ENCODE assay signal across 1 cellular context in the genomic region with DNA sequence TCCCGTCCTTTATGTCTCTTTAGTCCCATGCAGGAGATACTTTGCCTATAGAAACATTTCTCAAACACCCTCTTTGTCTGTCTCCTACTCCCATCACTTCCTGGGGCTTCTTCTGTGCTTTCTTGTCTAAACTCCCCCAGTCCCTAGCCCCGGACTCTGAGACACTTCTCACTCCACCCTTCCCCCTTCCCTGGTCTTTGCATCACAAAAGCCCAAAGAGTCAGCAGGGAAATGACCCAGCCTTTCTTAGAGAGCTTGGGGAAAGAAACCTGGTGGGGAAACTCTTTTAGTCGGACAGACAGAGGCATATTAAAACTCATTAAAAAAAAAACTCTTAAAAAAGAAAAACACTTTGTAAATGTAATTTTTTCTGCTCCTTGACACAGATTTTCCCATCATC.
TF ChIP-seq lines count a peak whose summit lies in the region.

No MANE protein-coding gene starts in this region.

TF ChIP-seq in GM23338, 12 proteins besides CTCF, POLR2A, EP300 and RAD21 (continued from another document):
- TF ChIP-seq, protein P1, sequence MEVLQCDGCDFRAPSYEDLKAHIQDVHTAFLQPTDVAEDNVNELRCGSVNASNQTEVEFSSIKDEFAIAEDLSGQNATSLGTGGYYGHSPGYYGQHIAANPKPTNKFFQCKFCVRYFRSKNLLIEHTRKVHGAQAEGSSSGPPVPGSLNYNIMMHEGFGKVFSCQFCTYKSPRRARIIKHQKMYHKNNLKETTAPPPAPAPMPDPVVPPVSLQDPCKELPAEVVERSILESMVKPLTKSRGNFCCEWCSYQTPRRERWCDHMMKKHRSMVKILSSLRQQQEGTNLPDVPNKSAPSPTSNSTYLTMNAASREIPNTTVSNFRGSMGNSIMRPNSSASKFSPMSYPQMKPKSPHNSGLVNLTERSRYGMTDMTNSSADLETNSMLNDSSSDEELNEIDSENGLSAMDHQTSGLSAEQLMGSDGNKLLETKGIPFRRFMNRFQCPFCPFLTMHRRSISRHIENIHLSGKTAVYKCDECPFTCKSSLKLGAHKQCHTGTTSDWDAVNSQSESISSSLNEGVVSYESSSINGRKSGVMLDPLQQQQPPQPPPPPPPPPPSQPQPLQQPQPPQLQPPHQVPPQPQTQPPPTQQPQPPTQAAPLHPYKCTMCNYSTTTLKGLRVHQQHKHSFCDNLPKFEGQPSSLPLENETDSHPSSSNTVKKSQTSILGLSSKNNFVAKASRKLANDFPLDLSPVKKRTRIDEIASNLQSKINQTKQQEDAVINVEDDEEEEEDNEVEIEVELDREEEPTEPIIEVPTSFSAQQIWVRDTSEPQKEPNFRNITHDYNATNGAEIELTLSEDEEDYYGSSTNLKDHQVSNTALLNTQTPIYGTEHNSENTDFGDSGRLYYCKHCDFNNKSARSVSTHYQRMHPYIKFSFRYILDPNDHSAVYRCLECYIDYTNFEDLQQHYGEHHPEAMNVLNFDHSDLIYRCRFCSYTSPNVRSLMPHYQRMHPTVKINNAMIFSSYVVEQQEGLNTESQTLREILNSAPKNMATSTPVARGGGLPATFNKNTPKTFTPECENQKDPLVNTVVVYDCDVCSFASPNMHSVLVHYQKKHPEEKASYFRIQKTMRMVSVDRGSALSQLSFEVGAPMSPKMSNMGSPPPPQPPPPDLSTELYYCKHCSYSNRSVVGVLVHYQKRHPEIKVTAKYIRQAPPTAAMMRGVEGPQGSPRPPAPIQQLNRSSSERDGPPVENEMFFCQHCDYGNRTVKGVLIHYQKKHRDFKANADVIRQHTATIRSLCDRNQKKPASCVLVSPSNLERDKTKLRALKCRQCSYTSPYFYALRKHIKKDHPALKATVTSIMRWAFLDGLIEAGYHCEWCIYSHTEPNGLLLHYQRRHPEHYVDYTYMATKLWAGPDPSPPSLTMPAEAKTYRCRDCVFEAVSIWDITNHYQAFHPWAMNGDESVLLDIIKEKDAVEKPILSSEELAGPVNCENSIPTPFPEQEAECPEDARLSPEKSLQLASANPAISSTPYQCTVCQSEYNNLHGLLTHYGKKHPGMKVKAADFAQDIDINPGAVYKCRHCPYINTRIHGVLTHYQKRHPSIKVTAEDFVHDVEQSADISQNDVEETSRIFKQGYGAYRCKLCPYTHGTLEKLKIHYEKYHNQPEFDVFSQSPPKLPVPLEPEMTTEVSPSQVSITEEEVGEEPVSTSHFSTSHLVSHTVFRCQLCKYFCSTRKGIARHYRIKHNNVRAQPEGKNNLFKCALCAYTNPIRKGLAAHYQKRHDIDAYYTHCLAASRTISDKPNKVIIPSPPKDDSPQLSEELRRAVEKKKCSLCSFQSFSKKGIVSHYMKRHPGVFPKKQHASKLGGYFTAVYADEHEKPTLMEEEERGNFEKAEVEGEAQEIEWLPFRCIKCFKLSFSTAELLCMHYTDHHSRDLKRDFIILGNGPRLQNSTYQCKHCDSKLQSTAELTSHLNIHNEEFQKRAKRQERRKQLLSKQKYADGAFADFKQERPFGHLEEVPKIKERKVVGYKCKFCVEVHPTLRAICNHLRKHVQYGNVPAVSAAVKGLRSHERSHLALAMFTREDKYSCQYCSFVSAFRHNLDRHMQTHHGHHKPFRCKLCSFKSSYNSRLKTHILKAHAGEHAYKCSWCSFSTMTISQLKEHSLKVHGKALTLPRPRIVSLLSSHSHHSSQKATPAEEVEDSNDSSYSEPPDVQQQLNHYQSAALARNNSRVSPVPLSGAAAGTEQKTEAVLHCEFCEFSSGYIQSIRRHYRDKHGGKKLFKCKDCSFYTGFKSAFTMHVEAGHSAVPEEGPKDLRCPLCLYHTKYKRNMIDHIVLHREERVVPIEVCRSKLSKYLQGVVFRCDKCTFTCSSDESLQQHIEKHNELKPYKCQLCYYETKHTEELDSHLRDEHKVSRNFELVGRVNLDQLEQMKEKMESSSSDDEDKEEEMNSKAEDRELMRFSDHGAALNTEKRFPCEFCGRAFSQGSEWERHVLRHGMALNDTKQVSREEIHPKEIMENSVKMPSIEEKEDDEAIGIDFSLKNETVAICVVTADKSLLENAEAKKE (CRISPR knock-in tag; IDR thresholded peaks at IDR 0.05) = 0 out of 2 replicates have a peak, but pooled peaks have one; percentile 60
- TF ChIP-seq CREB1 (CRISPR knock-in tag; IDR thresholded peaks at IDR 0.05; ENCODE audit: low read depth) = peak; percentile 8; the same call in 1 of the 2 replicates
